Comparison of ENCODE assay signal across 26 cellular contexts in the genomic region with DNA sequence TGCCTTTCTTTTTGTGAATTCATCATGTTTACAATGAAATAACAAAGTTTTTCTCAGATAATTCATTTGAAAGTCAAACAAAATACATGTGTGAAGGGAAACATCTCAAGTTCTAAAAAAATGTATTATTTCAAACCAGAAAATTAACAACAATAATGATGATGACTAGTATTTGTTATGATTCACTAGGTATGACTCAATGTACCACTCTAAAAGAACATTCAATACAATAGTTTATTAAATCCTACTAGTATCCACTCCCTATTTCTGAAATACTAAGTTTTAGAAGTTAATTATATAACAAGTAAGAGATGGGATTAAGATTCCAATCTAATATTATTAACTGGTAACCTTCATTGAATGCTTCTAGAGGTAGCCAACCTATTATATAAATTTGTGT.
"Had no signal": no experiment of that assay in that cellular context is flagged by ENCODE, and none has a peak within 500 bp of the region (broad histone marks: within the 10 kb centered on the region; RNA-seq: fewer than 3 reads in every experiment).

No MANE protein-coding gene starts in this region.

- H3K4me1 ChIP-seq: neural progenitor cell, pancreas, psoas muscle, right lobe of liver, sigmoid colon, stomach, thyroid gland, tibial nerve, upper lobe of left lung, vagina had no signal

- FAIRE-seq: pancreas, small intestine, urothelium cell line had no signal

- H3K36me3 ChIP-seq: neural progenitor cell, pancreas, right lobe of liver, sigmoid colon, stomach, thoracic aorta, thyroid gland, tibial nerve, upper lobe of left lung, vagina had no signal

- DNase-seq: naive thymus-derived CD4-positive, alpha-beta T cell; natural killer cell; occipital lobe; pancreas; posterior cingulate gyrus; psoas muscle; right cardiac atrium; right lobe of liver; sigmoid colon; small intestine; stimulated activated CD4-positive, alpha-beta T cell treated with anti-CD3 and anti-CD28 coated beads, Interleukin-15, amount 100 ng/mL, for 24 hours; stimulated activated CD4-positive, alpha-beta T cell treated with anti-CD3 and anti-CD28 coated beads, Interleukin-2, amount 100 ng/mL, for 24 hours; stimulated activated CD4-positive, alpha-beta T cell treated with anti-CD3 and anti-CD28 coated beads, Interleukin-2, amount 100 ng/mL, for 48 hours; stimulated activated CD4-positive, alpha-beta T cell treated with anti-CD3 and anti-CD28 coated beads, Interleukin-4, amount 100 ng/mL, for 24 hours; stimulated activated naive B cell treated with anti-CD40 and anti-IgM and Interleukin-4, amounts not matched to agents 10 μg/mL and 1 μg/mL and 100 μg/mL, for 72 hours; stimulated activated naive CD4-positive, alpha-beta T cell treated with Interleukin-2 at 50 U/mL for 16 hours; stomach; thyroid gland; trophoblast cell; upper lobe of left lung had no signal

- H3K27me3 ChIP-seq: neural progenitor cell, pancreas, right lobe of liver, sigmoid colon, stomach, thyroid gland, tibial nerve, upper lobe of left lung, vagina had no signal

- ATAC-seq: naive thymus-derived CD4-positive, alpha-beta T cell; natural killer cell; pancreas; psoas muscle; right cardiac atrium; right lobe of liver; stimulated activated effector memory CD8-positive, alpha-beta T cell treated with anti-CD3 and anti-CD28 coated beads, Interleukin-12 subunit alpha, Interleukin-12 subunit beta, amount 100 ng/mL, for 72 hours; stimulated activated naive B cell treated with anti-CD40 and anti-IgM and Interleukin-4, amounts not matched to agents 10 μg/mL and 1 μg/mL and 100 μg/mL, for 72 hours had no signal

- H3K4me3 ChIP-seq: neural progenitor cell, pancreas, psoas muscle, right lobe of liver, sigmoid colon, stomach, thoracic aorta, thyroid gland, tibial nerve, upper lobe of left lung, vagina had no signal

- H3K27ac ChIP-seq: neural progenitor cell, pancreas, psoas muscle, right lobe of liver, sigmoid colon, stomach, thoracic aorta, thyroid gland, tibial nerve, upper lobe of left lung, vagina had no signal
